In genomic region chr13:107421028-107421427, GRCh38 we compare ENCODE assay signal across 20 cellular contexts.
DNase-seq lines count a peak whose midpoint lies in the region; ATAC-seq and TF ChIP-seq lines count a peak whose summit lies in the region.
"Had no signal": no experiment of that assay in that cellular context is flagged by ENCODE, and none has a peak within 500 bp of the region (broad histone marks: within the 10 kb centered on the region; RNA-seq: fewer than 3 reads in every experiment).

No MANE protein-coding gene starts in this region.

- no peaks in the 10 kb centered on the region for H4K20me1 ChIP-seq in Loucy (ENCODE audit: insufficient read depth, low read length, poor library complexity, severe bottlenecking)

- intact Hi-C loops in thyroid gland (cut with DNase I) = no loop called here

- TF ChIP-seq CTCF in Loucy (conservative IDR thresholded peaks at IDR 0.05; ENCODE audit: low read length) (no peak), WI38 (IDR thresholded peaks at IDR 0.05; ENCODE audit: low read depth, low read length) (no peak), thyroid gland (IDR thresholded peaks at IDR 0.05) (no peak)

- H3K9me3 ChIP-seq in Loucy (ENCODE audit: insufficient read depth, low read depth, low read length) (no peaks in the 10 kb centered on the region), thyroid gland (no peaks in the 10 kb centered on the region)
- H3K9me3 ChIP-seq: upper lobe of left lung had no signal

- no peaks in the 10 kb centered on the region for H3K27me3 ChIP-seq in Loucy (ENCODE audit: insufficient read depth, low read length, poor library complexity, severe bottlenecking)
- no peaks in the 10 kb centered on the region for H3K27me3 ChIP-seq in thyroid gland
- H3K27me3 ChIP-seq: upper lobe of left lung had no signal

- no peaks in the 10 kb centered on the region for H3F3A ChIP-seq in Loucy (ENCODE audit: low read depth)

- no peaks in the 10 kb centered on the region for H3K79me2 ChIP-seq in Loucy (ENCODE audit: insufficient read depth, low read length)

- no peak overlapping the region for H3K9ac ChIP-seq in Loucy (ENCODE audit: low read depth, low read length, poor library complexity, severe bottlenecking)

- no peak overlapping the region for H3K4me3 ChIP-seq in Loucy (ENCODE audit: low read length, poor library complexity, severe bottlenecking)
- H3K4me3 ChIP-seq in WI38 (ENCODE audit: low read depth, low read length) = peak overlapping the region; percentile 31
- H3K4me3 ChIP-seq in thyroid gland (replicated peaks in 1 of 3) = no peak overlapping the region
- H3K4me3 ChIP-seq: upper lobe of left lung had no signal

- no peaks in the 10 kb centered on the region for H3K36me3 ChIP-seq in Loucy (ENCODE audit: insufficient read depth, low read length)
- H3K36me3 ChIP-seq in thyroid gland = no peaks in the 10 kb centered on the region
- H3K36me3 ChIP-seq: upper lobe of left lung, WERI-Rb-1 had no signal

- H3K9me2 ChIP-seq in Loucy (replicated peaks; ENCODE audit: low read depth, low read length) = no peaks in the 10 kb centered on the region

- H3K4me1 ChIP-seq in Loucy (ENCODE audit: insufficient read depth, low read length, poor library complexity, severe bottlenecking) (no peaks in the 10 kb centered on the region), thyroid gland (no peaks in the 10 kb centered on the region)
- H3K4me1 ChIP-seq: upper lobe of left lung had no signal

- WGBS in thyroid gland, 2 donors = 68 to 75% methylated on average over 2 of the region's 2 CpGs

- ATAC-seq in GM21737 (IDR thresholded peaks at IDR 0.05; ENCODE audit: unreplicated experiment) = no peak
- ATAC-seq: HCT116; left cardiac atrium; natural killer cell treated with Interleukin-12 subunit alpha and Interleukin-12 subunit beta and Interleukin-15 and Interleukin-18, amount 100 ng/mL, for 72 hours; stimulated activated naive CD8-positive, alpha-beta T cell treated with anti-CD3 and anti-CD28 coated beads, Interleukin-15, amount 100 ng/mL, for 72 hours had no signal

- no peak overlapping the region for H3K27ac ChIP-seq in thyroid gland
- H3K27ac ChIP-seq: upper lobe of left lung, WERI-Rb-1 had no signal

- TF ChIP-seq POLR2A in thyroid gland (IDR thresholded peaks at IDR 0.05) = no peak

- peak; percentile 46 for DNase-seq in fibroblast of peridontal ligament (ENCODE audit: extremely low read depth)
- DNase-seq in renal cortical epithelial cell (ENCODE audit: low read depth) = peak; percentile 61
- DNase-seq in thyroid gland = no peak
- no peak for DNase-seq in OCI-M2 (lab: John Stamatoyannopoulos, UW; ENCODE audit: unreplicated experiment)
- DNase-seq: activated CD4-positive, alpha-beta T cell treated with anti-CD3 and anti-CD28 coated beads, Interleukin-2, amount 50 U/mL, for 4 hours; endodermal cell; foreskin fibroblast; left cardiac atrium; NCI-H2081; NCI-H510A; small intestine; stimulated activated CD4-positive, alpha-beta T cell treated with anti-CD3 and anti-CD28 coated beads, Interleukin-4, amount 100 ng/mL, for 1 hour; stimulated activated naive CD8-positive, alpha-beta T cell treated with anti-CD3 and anti-CD28 coated beads, Interleukin-15, amount 100 ng/mL, for 72 hours; upper lobe of left lung; WERI-Rb-1 had no signal

- no peak overlapping the region for H2AFZ ChIP-seq in Loucy (ENCODE audit: low read length)

- H3K4me2 ChIP-seq in Loucy (ENCODE audit: low read depth, low read length, poor library complexity, severe bottlenecking) = peak overlapping the region; percentile 16

Comparison
In these comparisons a context has a peak if more than half of its experiments do, and no peak if none do; other contexts are left out.
1. DNase-seq: peak in fibroblast of peridontal ligament (single experiment) and renal cortical epithelial cell (single experiment); none in thyroid gland (0 of 2) and OCI-M2 (single experiment).